In the genomic region with DNA sequence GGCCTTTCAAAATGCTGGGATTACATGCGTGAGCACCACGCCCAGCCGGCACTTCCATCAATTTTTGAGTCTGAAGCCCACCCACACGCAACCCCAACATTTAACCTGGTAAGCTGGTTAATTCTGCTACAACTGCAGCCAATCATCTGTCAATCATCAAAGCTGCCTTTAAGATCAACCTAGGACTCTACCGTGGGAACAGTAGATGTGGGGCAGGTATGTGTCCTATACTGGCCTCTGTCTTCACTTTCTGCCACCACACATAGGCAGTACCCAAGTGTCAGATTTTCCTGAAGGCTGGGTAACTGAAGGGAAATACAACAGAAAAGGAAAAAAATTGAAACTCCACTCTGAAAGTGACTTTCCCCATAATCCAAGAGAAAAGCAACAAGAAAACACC, we compare ENCODE assay signal across 14 cellular contexts.
"Had no signal": no experiment of that assay in that cellular context is flagged by ENCODE, and none has a peak within 500 bp of the region (broad histone marks: within the 10 kb centered on the region; RNA-seq: fewer than 3 reads in every experiment).

No MANE protein-coding gene starts in this region.

- DNase-seq: activated T-cell treated with anti-CD3 and anti-CD28 coated beads for 4 hours; central memory CD4-positive, alpha-beta T cell; cortex of kidney; effector CD8-positive, alpha-beta T cell; gastrocnemius medialis; left ventricle myocardium superior; mesendoderm; ovary; stimulated activated CD4-positive, alpha-beta T cell treated with anti-CD3 and anti-CD28 coated beads, Interleukin-4, amount 100 ng/mL, for 24 hours; stomach; T1000 had no signal

- H3K9me3 ChIP-seq: gastrocnemius medialis, ovary, stomach, thoracic aorta had no signal

- H3K4me3 Mint-ChIP-seq: neural progenitor cell had no signal

- H3K36me3 ChIP-seq: gastrocnemius medialis, neural progenitor cell, ovary, thoracic aorta had no signal

- H3K27ac ChIP-seq: epithelial cell of prostate, gastrocnemius medialis, neural progenitor cell, ovary, stomach, thoracic aorta had no signal

- H3K4me3 ChIP-seq: gastrocnemius medialis, neural progenitor cell, ovary, stomach, thoracic aorta had no signal

- H3K9me3 Mint-ChIP-seq: neural progenitor cell had no signal

- ATAC-seq: gastrocnemius medialis, left ventricle myocardium superior had no signal

- H3K4me1 ChIP-seq: gastrocnemius medialis, neural progenitor cell, stomach had no signal

- H3K27me3 ChIP-seq: gastrocnemius medialis, neural progenitor cell, ovary, stomach had no signal
